In the genomic region with DNA sequence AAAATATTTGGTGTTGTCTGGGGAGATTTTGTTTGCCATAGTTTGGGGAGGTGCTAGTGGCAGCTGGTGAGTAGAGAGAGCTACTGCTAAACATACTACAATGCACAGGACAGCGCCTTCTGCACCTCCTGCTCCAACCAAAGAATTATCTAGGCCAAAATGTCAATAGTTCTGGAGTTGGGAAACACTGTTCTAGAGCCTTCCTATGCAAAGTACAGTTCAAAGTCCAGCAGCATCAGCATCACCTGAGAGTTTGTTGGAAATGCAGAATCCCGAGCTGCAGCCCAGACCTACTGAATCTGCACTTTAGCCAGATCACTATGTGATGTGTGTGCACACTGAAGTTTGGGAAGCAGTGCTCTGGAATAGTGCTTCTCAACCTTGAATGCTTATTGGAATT, we compare ENCODE assay signal across 24 cellular contexts.
"Had no signal": no experiment of that assay in that cellular context is flagged by ENCODE, and none has a peak within 500 bp of the region (broad histone marks: within the 10 kb centered on the region; RNA-seq: fewer than 3 reads in every experiment).

No MANE protein-coding gene starts in this region.

- H3K4me3 ChIP-seq: MG63 had no signal

- H3K9me2 ChIP-seq: SK-N-SH had no signal

- H3K4me2 ChIP-seq: SK-N-SH had no signal

- H3K27me3 ChIP-seq: MG63 had no signal

- H3K27ac ChIP-seq: HL-60, RWPE1 had no signal

- DNase-seq: IMR-90, Karpas-422, KG1, MG63, NCI-H1092, NCI-H1105 treated with DMSO at 0.1 percent for 48 hours, NCI-H1417 treated with DMSO at 0.1 percent for 48 hours, NCI-H146, NCI-H1694 treated with DMSO at 0.1 percent for 48 hours, NCI-H1930, NCI-H2081, NCI-H2107, NCI-H2227 treated with DMSO at 0.1 percent for 48 hours, NCI-H510A, NCI-H524 treated with DMSO at 0.1 percent for 48 hours, NCI-H69, NCI-H774, SHP77, SK-N-SH, SW 1271 had no signal

- H3K36me3 ChIP-seq: MG63 had no signal

- FAIRE-seq: HTR-8/SVneo had no signal

- H3K9ac ChIP-seq: SK-N-SH had no signal

- ATAC-seq: Panc1 had no signal

- H3K9me3 ChIP-seq: MG63, SK-N-SH had no signal
